In the genomic region with DNA sequence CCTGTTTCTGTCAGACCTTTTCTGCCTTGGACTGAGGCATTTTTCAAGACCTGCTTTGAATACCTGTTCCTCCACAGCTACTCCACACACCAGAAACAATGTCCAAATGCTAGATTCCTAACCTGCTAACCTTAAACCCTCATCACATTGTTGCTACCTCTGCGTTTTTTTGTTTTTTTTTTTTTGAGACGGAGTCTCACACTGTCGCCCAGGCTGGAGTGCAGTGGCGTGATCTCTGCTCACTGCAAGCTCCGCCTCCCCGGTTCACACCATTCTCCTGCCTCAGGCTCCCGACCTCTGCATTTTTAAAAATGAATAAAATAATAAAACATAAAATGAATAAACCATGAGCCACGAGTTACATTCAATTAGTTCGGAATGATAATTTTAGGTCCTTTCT, we compare ENCODE assay signal across 1 cellular context.
TF ChIP-seq lines count a peak whose summit lies in the region.

No MANE protein-coding gene starts in this region.

TF ChIP-seq in WTC11, 78 proteins besides CTCF, POLR2A, EP300 and RAD21 (continued from another document):
- TF ChIP-seq, protein P1, sequence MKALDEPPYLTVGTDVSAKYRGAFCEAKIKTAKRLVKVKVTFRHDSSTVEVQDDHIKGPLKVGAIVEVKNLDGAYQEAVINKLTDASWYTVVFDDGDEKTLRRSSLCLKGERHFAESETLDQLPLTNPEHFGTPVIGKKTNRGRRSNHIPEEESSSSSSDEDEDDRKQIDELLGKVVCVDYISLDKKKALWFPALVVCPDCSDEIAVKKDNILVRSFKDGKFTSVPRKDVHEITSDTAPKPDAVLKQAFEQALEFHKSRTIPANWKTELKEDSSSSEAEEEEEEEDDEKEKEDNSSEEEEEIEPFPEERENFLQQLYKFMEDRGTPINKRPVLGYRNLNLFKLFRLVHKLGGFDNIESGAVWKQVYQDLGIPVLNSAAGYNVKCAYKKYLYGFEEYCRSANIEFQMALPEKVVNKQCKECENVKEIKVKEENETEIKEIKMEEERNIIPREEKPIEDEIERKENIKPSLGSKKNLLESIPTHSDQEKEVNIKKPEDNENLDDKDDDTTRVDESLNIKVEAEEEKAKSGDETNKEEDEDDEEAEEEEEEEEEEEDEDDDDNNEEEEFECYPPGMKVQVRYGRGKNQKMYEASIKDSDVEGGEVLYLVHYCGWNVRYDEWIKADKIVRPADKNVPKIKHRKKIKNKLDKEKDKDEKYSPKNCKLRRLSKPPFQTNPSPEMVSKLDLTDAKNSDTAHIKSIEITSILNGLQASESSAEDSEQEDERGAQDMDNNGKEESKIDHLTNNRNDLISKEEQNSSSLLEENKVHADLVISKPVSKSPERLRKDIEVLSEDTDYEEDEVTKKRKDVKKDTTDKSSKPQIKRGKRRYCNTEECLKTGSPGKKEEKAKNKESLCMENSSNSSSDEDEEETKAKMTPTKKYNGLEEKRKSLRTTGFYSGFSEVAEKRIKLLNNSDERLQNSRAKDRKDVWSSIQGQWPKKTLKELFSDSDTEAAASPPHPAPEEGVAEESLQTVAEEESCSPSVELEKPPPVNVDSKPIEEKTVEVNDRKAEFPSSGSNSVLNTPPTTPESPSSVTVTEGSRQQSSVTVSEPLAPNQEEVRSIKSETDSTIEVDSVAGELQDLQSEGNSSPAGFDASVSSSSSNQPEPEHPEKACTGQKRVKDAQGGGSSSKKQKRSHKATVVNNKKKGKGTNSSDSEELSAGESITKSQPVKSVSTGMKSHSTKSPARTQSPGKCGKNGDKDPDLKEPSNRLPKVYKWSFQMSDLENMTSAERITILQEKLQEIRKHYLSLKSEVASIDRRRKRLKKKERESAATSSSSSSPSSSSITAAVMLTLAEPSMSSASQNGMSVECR (CRISPR knock-in tag; IDR thresholded peaks at IDR 0.05; ENCODE audit: borderline replicate concordance), result no peak
- TF ChIP-seq SMAD4 (CRISPR knock-in tag; IDR thresholded peaks at IDR 0.05) (no peak), RELA (CRISPR knock-in tag; IDR thresholded peaks at IDR 0.05; ENCODE audit: borderline replicate concordance) (no peak), ZNF671 (CRISPR knock-in tag; IDR thresholded peaks at IDR 0.05) (no peak), SMAD3 (CRISPR knock-in tag; IDR thresholded peaks at IDR 0.05; ENCODE audit: borderline replicate concordance) (no peak)
TF ChIP-seq in WTC11: peak in this region for 0.
